Comparison of ENCODE assay signal across 10 cellular contexts in genomic region chr19:37928527-37929286, GRCh38. TPM values are rescaled to one million over a fixed set of nuclear protein-coding genes. Genes with fewer than 3 reads are reported as not detected.
A peak's percentile ranks its signal among the peaks of the same experiment; 100 is the strongest.
DNase-seq lines count a peak whose midpoint lies in the region; ATAC-seq and TF ChIP-seq lines count a peak whose summit lies in the region.
"Had no signal": no experiment of that assay in that cellular context is flagged by ENCODE, and none has a peak within 500 bp of the region (broad histone marks: within the 10 kb centered on the region; RNA-seq: fewer than 3 reads in every experiment).

No MANE protein-coding gene starts in this region.

- 0 out of 2 replicates have a peak overlapping the region, but pooled peaks have one; percentile 17 for H3K27ac ChIP-seq in 22Rv1
- H3K27ac ChIP-seq: C4-2B had no signal

- no peak overlapping the region for H3K4me3 Mint-ChIP-seq in activated CD8-positive, alpha-beta memory T cell treated with anti-CD3 and anti-CD28 coated beads, Interleukin-2, amount 10 ng/mL, durations not matched to agents 7 days and 5 days
- H3K4me3 Mint-ChIP-seq: activated CD8-positive, alpha-beta T cell treated with anti-CD3 and anti-CD28 coated beads for 36 hours had no signal

- H3K4me1 Mint-ChIP-seq in activated CD8-positive, alpha-beta memory T cell treated with anti-CD3 and anti-CD28 coated beads, Interleukin-2, amount 10 ng/mL, durations not matched to agents 7 days and 5 days, result no peaks in the 10 kb centered on the region

- H3K27me3 Mint-ChIP-seq in activated CD8-positive, alpha-beta memory T cell treated with anti-CD3 and anti-CD28 coated beads, Interleukin-2, amount 10 ng/mL, durations not matched to agents 7 days and 5 days, result no peaks in the 10 kb centered on the region
- H3K27me3 Mint-ChIP-seq: activated CD8-positive, alpha-beta T cell treated with anti-CD3 and anti-CD28 coated beads for 36 hours had no signal

- H3K27ac Mint-ChIP-seq in activated CD8-positive, alpha-beta memory T cell treated with anti-CD3 and anti-CD28 coated beads, Interleukin-2, amount 10 ng/mL, durations not matched to agents 7 days and 5 days, result no peak overlapping the region
- H3K27ac Mint-ChIP-seq: activated CD8-positive, alpha-beta T cell treated with anti-CD3 and anti-CD28 coated beads for 36 hours had no signal

- ATAC-seq in GM19023 (IDR thresholded peaks at IDR 0.05; ENCODE audit: unreplicated experiment) (peak; percentile 43), HG03103 (IDR thresholded peaks at IDR 0.05; ENCODE audit: low read depth, unreplicated experiment) (peak; percentile 72), GM18520 (IDR thresholded peaks at IDR 0.05; ENCODE audit: unreplicated experiment) (no peak)
- ATAC-seq in activated CD8-positive, alpha-beta memory T cell treated with anti-CD3 and anti-CD28 coated beads, Interleukin-2, amount 10 ng/mL, durations not matched to agents 7 days and 5 days, result no peak
- ATAC-seq: activated CD8-positive, alpha-beta T cell treated with anti-CD3 and anti-CD28 coated beads for 36 hours had no signal

- peak; percentile 49 for DNase-seq in SKM-1 (lab: John Stamatoyannopoulos, UW; ENCODE audit: unreplicated experiment)
- DNase-seq in NCI-H1105 (lab: John Stamatoyannopoulos, UW), result no peak
- DNase-seq in activated CD8-positive, alpha-beta memory T cell treated with anti-CD3 and anti-CD28 coated beads, Interleukin-2, amount 10 ng/mL, durations not matched to agents 7 days and 5 days, result no peak
- no peak for DNase-seq in T-helper 9 cell
- DNase-seq: activated CD8-positive, alpha-beta T cell treated with anti-CD3 and anti-CD28 coated beads for 36 hours had no signal

- peaks cover 7% of the 10 kb centered on the region for H3K36me3 Mint-ChIP-seq in activated CD8-positive, alpha-beta memory T cell treated with anti-CD3 and anti-CD28 coated beads, Interleukin-2, amount 10 ng/mL, durations not matched to agents 7 days and 5 days

- CTCF ChIA-PET in activated CD8-positive, alpha-beta memory T cell treated with anti-CD3 and anti-CD28 coated beads, Interleukin-2, amount 10 ng/mL, durations not matched to agents 7 days and 5 days (lab: Charles Lee), result no interaction called here

- H3K9me3 Mint-ChIP-seq in activated CD8-positive, alpha-beta memory T cell treated with anti-CD3 and anti-CD28 coated beads, Interleukin-2, amount 10 ng/mL, durations not matched to agents 7 days and 5 days (ENCODE audit: low read depth), result no peaks in the 10 kb centered on the region
- H3K9me3 Mint-ChIP-seq: activated CD8-positive, alpha-beta T cell treated with anti-CD3 and anti-CD28 coated beads for 36 hours had no signal

- no peak for TF ChIP-seq CTCF in 22Rv1 (IDR thresholded peaks at IDR 0.05)

RNA-seq across cellular contexts. Expression of gene SIPA1L3, which starts 21.7 kb away (rescaled TPM):
- 10 to 100 TPM; 16.6 to 21.6 TPM for total RNA-seq in activated CD8-positive, alpha-beta memory T cell treated with anti-CD3 and anti-CD28 coated beads, Interleukin-2, amount 10 ng/mL, durations not matched to agents 7 days and 5 days

RNA-seq across cellular contexts. Expression of gene WDR87, which starts 22.3 kb away (rescaled TPM):
- not detected for total RNA-seq in activated CD8-positive, alpha-beta memory T cell treated with anti-CD3 and anti-CD28 coated beads, Interleukin-2, amount 10 ng/mL, durations not matched to agents 7 days and 5 days
- total RNA-seq: activated CD8-positive, alpha-beta T cell treated with anti-CD3 and anti-CD28 coated beads for 36 hours had no signal

Comparison
In these comparisons a context has a peak if more than half of its experiments do, and no peak if none do; other contexts are left out.
1. ATAC-seq: peak in GM19023 (single experiment) and HG03103 (single experiment); none in GM18520 (single experiment) and activated CD8-positive, alpha-beta memory T cell treated with anti-CD3 and anti-CD28 coated beads, Interleukin-2, amount 10 ng/mL, durations not matched to agents 7 days and 5 days (single experiment).